ENCODE assay signal across 1 cellular context in the genomic region with DNA sequence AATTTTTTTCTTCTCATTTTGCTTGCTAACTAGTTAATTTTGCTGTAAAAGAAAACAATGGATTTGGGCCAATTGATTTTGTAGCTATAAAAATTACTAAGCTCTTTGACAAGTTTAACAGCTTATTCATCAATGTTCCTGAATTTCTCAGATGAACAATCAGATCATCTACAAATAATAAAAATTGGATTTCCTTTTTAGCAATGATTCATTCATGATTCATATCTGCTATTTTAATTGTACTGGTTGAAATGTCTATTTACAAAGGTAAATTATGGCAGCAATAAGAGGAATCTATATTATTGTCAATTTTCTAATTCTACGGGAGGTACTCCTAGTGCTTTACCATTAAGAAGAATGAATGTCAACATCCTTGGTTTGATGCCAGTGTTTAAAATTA.
TF ChIP-seq lines count a peak whose summit lies in the region.

No MANE protein-coding gene starts in this region.

TF ChIP-seq in endothelial cell of umbilical vein, 7 proteins besides CTCF, POLR2A, EP300 and RAD21 (continued from another document):
- peak; percentile 63 for TF ChIP-seq FOS (IDR thresholded peaks at IDR 0.05; ENCODE audit: borderline replicate concordance, insufficient read depth, low read length)
- peak; percentile 64 for TF ChIP-seq GATA2 (IDR thresholded peaks at IDR 0.05; ENCODE audit: insufficient read depth, insufficient read length, low read depth, low read length)
